1 cellular context compared by ENCODE assay signal in genomic region chr22:46041642-46042041, GRCh38.
TF ChIP-seq lines count a peak whose summit lies in the region.

No MANE protein-coding gene starts in this region.

TF ChIP-seq in HepG2, 621 proteins besides CTCF, POLR2A, EP300 and RAD21 (continued from another document):
- no peak for TF ChIP-seq MTA1 (CRISPR knock-in tag; IDR thresholded peaks at IDR 0.05; ENCODE audit: borderline replicate concordance)
- no peak for TF ChIP-seq ZNF543 (CRISPR knock-in tag; IDR thresholded peaks at IDR 0.05)
- TF ChIP-seq MED13 (CRISPR knock-in tag; IDR thresholded peaks at IDR 0.05): no peak
- TF ChIP-seq KDM5A (IDR thresholded peaks at IDR 0.05; ENCODE audit: borderline replicate concordance, low read length): no peak
- no peak for TF ChIP-seq E2F2 (CRISPR knock-in tag; IDR thresholded peaks at IDR 0.05; ENCODE audit: borderline replicate concordance)
